3 cellular contexts compared by ENCODE assay signal in genomic region chr17:21414616-21415015, GRCh38. TPM values are rescaled to one million over a fixed set of nuclear protein-coding genes. Genes with fewer than 3 reads are reported as not detected.
"Had no signal": no experiment of that assay in that cellular context is flagged by ENCODE, and none has a peak within 500 bp of the region (broad histone marks: within the 10 kb centered on the region; RNA-seq: fewer than 3 reads in every experiment).

No MANE protein-coding gene starts in this region.

RNA-seq across cellular contexts. Expression of gene KCNJ12, which starts 38.5 kb away (rescaled TPM):
- total RNA-seq: SJSA1 had no signal
- polyA plus RNA-seq: IgD-negative memory B cell, K562 had no signal
